In the genomic region with DNA sequence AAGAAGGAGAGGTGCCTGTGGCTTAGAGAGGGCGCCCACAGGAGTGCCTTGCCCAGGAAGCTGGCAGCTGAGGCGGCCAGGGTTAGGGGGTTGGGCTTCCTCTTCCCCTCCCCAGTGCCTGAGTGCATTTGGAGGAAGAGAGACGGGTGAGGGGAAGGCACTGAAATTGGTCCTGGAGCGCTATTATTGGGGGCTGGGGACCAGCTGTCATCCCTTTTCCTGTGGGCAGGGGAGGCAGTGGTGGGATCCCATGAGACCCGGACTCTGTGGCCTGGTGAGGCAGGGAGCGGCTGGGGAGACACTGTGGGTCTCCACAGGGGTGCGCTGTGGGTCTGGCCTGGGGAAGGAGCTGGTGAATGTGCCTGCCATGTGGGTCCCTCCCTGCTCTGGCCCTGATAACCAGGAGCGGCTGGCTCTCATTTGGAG, we compare ENCODE assay signal across 8 cellular contexts.
A peak's percentile ranks its signal among the peaks of the same experiment; 100 is the strongest.
DNase-seq lines count a peak whose midpoint lies in the region; ATAC-seq, FAIRE-seq and TF ChIP-seq lines count a peak whose summit lies in the region.

No MANE protein-coding gene starts in this region.

- in situ Hi-C loops in GM13977 (cut with MboI; ENCODE audit: low pct_unique_long_range_greater_than_20kb, low sequenced_read_pairs, unreplicated experiment): no loop called here

- H3K9me3 ChIP-seq in OCI-LY3 (ENCODE audit: insufficient read depth, low read length) (no peaks in the 10 kb centered on the region), heart right ventricle (no peaks in the 10 kb centered on the region), small intestine (ENCODE audit: control insufficient read depth, low read depth) (no peaks in the 10 kb centered on the region)

- H3K79me2 ChIP-seq in OCI-LY3 (ENCODE audit: low read length): no peaks in the 10 kb centered on the region

- DNase-seq in GM13977 (ENCODE audit: low spot score) (peak; percentile 83), heart right ventricle (peak; percentile 57 to 62), small intestine (no peak), HEK293T (ENCODE audit: extremely low spot score) (no peak)
- peak; percentile 57 to 67 for DNase-seq in activated T-helper 1 cell treated with anti-CD3 and anti-CD28 coated beads, Interleukin-2, amount 50 U/mL, for 16 hours (ENCODE audit: low read depth in 1 of 2, low spot score in 1 of 2)
- peak; percentile 73 for DNase-seq in stimulated activated CD4-positive, alpha-beta T cell treated with anti-CD3 and anti-CD28 coated beads, Interleukin-2, amount 100 ng/mL, for 4 hours (ENCODE audit: low read depth)

- peak overlapping the region; percentile 24 for H3K4me3 ChIP-seq in OCI-LY3 (ENCODE audit: low read length)
- peak overlapping the region in 2 of 10 donors; percentile 11 to 27 for H3K4me3 ChIP-seq in heart right ventricle
- no peak overlapping the region for H3K4me3 ChIP-seq in small intestine (ENCODE audit: low read depth in 1 of 2, low read length in 2 of 2)

- 0 out of 2 replicates have a peak overlapping the region, but pooled peaks have one; percentile 14 for H3K9ac ChIP-seq in OCI-LY3 (ENCODE audit: low read length)

- H3K27ac ChIP-seq in OCI-LY3 (ENCODE audit: low read length): no peak overlapping the region
- peak overlapping the region; percentile 2 to 84 (median 52) for H3K27ac ChIP-seq in heart right ventricle
- peak overlapping the region in 1 of 2 donors; percentile 59 for H3K27ac ChIP-seq in small intestine (ENCODE audit: low read depth in 1 of 2, low read length in 1 of 2)

- CTCF ChIA-PET in HEK293T (lab: Yijun Ruan, JAX): interaction anchor here (0.5 to 2.0 kb wide), 6 partner anchors 10 to 384 kb away, joined by 3 to 8 read pairs (median 4); no protein-coding TSS in a partner anchor

- 47 to 57% methylated on average over 8 of the region's 8 CpGs for WGBS in heart right ventricle, 2 donors
- WGBS in small intestine, 3 donors: 59 to 85% (median 71%) methylated on average over 7 to 8 of the region's 8 CpGs

- ATAC-seq in heart right ventricle (peak; percentile 40 to 76 (median 60)), GM21619 (IDR thresholded peaks at IDR 0.05; ENCODE audit: unreplicated experiment) (no peak)

- no peaks in the 10 kb centered on the region for H3K27me3 ChIP-seq in OCI-LY3 (ENCODE audit: low read depth, low read length)
- no peaks in the 10 kb centered on the region for H3K27me3 ChIP-seq in heart right ventricle
- H3K27me3 ChIP-seq in small intestine (ENCODE audit: control insufficient read depth in 2 of 2, insufficient read depth in 2 of 2, low read length in 2 of 2): no peaks in the 10 kb centered on the region

- POLR2A ChIA-PET in HEK293T (lab: Yijun Ruan, JAX): no interaction called here

- peaks cover 14% of the 10 kb centered on the region for H3K4me1 ChIP-seq in OCI-LY3 (ENCODE audit: low read length)
- peaks cover 20 to 72% (median 46%) of the 10 kb centered on the region in 9 donors for H3K4me1 ChIP-seq in heart right ventricle
- H3K4me1 ChIP-seq in small intestine (ENCODE audit: control insufficient read depth in 2 of 2, insufficient read depth in 1 of 2, low read depth in 1 of 2, low read length in 1 of 2): peaks cover 0 to 2% of the 10 kb centered on the region in 2 donors

- H3K36me3 ChIP-seq in OCI-LY3 (replicated peaks; ENCODE audit: low read depth, low read length): no peaks in the 10 kb centered on the region
- peaks cover 0 to 32% (median 0%) of the 10 kb centered on the region in 9 donors for H3K36me3 ChIP-seq in heart right ventricle
- H3K36me3 ChIP-seq in small intestine (ENCODE audit: control insufficient read depth in 2 of 2, insufficient read depth in 2 of 2, low read length in 2 of 2): no peaks in the 10 kb centered on the region

- no peak for FAIRE-seq in small intestine (lab: Jason Lieb, UNC)

- TF ChIP-seq CTCF in GM13977 (IDR thresholded peaks at IDR 0.05; ENCODE audit: extremely low read depth, insufficient read depth, missing control alignments) (peak; percentile 86), OCI-LY3 (IDR thresholded peaks at IDR 0.05; ENCODE audit: low read depth, low read length) (peak; percentile 71), heart right ventricle (IDR thresholded peaks at IDR 0.05) (peak; percentile 8 to 69 (median 55))

- H4K20me1 ChIP-seq in OCI-LY3 (ENCODE audit: insufficient read depth, low read length): no peaks in the 10 kb centered on the region

- peak overlapping the region; percentile 73; the same call in 1 of the 2 replicates for H2AFZ ChIP-seq in OCI-LY3 (ENCODE audit: low read depth, low read length)

- intact Hi-C loops in heart right ventricle (cut with DNase I): no loop called here

- peak overlapping the region; percentile 44 for H3K4me2 ChIP-seq in OCI-LY3 (ENCODE audit: low read length)

TF ChIP-seq in HEK293T, 16 proteins besides CTCF, POLR2A, EP300 and RAD21:
- TF ChIP-seq LEF1 (IDR thresholded peaks at IDR 0.05; ENCODE audit: borderline replicate concordance): no peak
- TF ChIP-seq, protein P1, sequence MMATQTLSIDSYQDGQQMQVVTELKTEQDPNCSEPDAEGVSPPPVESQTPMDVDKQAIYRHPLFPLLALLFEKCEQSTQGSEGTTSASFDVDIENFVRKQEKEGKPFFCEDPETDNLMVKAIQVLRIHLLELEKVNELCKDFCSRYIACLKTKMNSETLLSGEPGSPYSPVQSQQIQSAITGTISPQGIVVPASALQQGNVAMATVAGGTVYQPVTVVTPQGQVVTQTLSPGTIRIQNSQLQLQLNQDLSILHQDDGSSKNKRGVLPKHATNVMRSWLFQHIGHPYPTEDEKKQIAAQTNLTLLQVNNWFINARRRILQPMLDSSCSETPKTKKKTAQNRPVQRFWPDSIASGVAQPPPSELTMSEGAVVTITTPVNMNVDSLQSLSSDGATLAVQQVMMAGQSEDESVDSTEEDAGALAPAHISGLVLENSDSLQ (IDR thresholded peaks at IDR 0.05): no peak
- TF ChIP-seq SUZ12 (IDR thresholded peaks at IDR 0.05): no peak
- TF ChIP-seq ELF4 (IDR thresholded peaks at IDR 0.05): no peak
- TF ChIP-seq HDGF (IDR thresholded peaks at IDR 0.05; ENCODE audit: borderline replicate concordance): no peak
- no peak for TF ChIP-seq ZNF384 (IDR thresholded peaks at IDR 0.05)
- TF ChIP-seq SP1 (IDR thresholded peaks at IDR 0.05): no peak
- TF ChIP-seq BHLHE40 (IDR thresholded peaks at IDR 0.05; ENCODE audit: borderline replicate concordance): no peak
- no peak for TF ChIP-seq FOXM1 (IDR thresholded peaks at IDR 0.05; ENCODE audit: borderline replicate concordance)
- TF ChIP-seq CTBP1 (IDR thresholded peaks at IDR 0.05; ENCODE audit: borderline replicate concordance): no peak
TF ChIP-seq in HEK293T: peak in this region for 0.

Comparison
In these comparisons a context has a peak if more than half of its experiments do, and no peak if none do; other contexts are left out.
1. DNase-seq: peak in GM13977 (single experiment), activated T-helper 1 cell treated with anti-CD3 and anti-CD28 coated beads, Interleukin-2, amount 50 U/mL, for 16 hours (2 of 2), heart right ventricle (2 of 2) and stimulated activated CD4-positive, alpha-beta T cell treated with anti-CD3 and anti-CD28 coated beads, Interleukin-2, amount 100 ng/mL, for 4 hours (single experiment); none in small intestine (single experiment) and HEK293T (single experiment).
2. Peak in every context shown above with its lines, with median percentiles within 50 percentile points of each other: CTCF ChIP-seq.